ENCODE assay signal across 1 cellular context in genomic region chr17:40559016-40559853, GRCh38.
TF ChIP-seq lines count a peak whose summit lies in the region.

No MANE protein-coding gene starts in this region.

TF ChIP-seq in H1, 55 proteins besides CTCF, POLR2A, EP300 and RAD21:
- no peak for TF ChIP-seq GTF2F1 (IDR thresholded peaks at IDR 0.05; ENCODE audit: borderline replicate concordance, low read depth, low read length)
- no peak for TF ChIP-seq RXRA (IDR thresholded peaks at IDR 0.05; ENCODE audit: insufficient read depth, low read depth, low read length)
- TF ChIP-seq EGR1 (IDR thresholded peaks at IDR 0.05; ENCODE audit: borderline replicate concordance, low read depth, low read length), result no peak
- TF ChIP-seq JUN (IDR thresholded peaks at IDR 0.05; ENCODE audit: low read depth, low read length), result no peak
